Comparison of ENCODE assay signal across 7 cellular contexts in genomic region chr2:28093768-28094167, GRCh38.
"Had no signal": no experiment of that assay in that cellular context is flagged by ENCODE, and none has a peak within 500 bp of the region (broad histone marks: within the 10 kb centered on the region; RNA-seq: fewer than 3 reads in every experiment).

No MANE protein-coding gene starts in this region.

- FAIRE-seq: H1, HepG2, K562 had no signal

- ATAC-seq: GM23338, HepG2, K562 had no signal

- DNase-seq: H9, HCEC 1CT had no signal

- H3K27ac ChIP-seq: HL-60 had no signal

- H3K4me2 ChIP-seq: GM23338 had no signal

- H3K4me3 ChIP-seq: GM23338, K562 had no signal

- H2AFZ ChIP-seq: GM23338 had no signal
